In the genomic region with DNA sequence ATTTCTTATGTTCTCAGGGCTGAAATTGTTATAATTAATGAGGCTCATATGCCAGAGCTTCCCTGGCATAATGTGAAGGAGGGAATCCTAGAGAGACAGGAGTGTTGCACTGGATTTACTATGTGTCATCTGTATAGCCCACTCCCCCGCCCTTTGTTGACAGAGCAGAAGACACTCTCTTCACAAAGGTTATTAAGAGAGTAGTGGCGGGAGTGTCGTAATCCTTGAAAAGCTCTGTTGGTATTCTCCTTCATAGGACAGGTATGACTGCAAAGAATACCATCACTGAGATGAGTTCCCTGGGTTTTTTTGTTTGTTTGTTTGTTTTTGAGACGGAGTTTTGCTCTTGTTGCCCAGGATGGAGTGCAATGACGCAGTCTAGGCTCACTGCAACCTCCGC, we compare ENCODE assay signal across 1 cellular context.
TF ChIP-seq lines count a peak whose summit lies in the region.

No MANE protein-coding gene starts in this region.

TF ChIP-seq in HepG2, 621 proteins besides CTCF, POLR2A, EP300 and RAD21 (continues in another document):
- TF ChIP-seq, protein P1, sequence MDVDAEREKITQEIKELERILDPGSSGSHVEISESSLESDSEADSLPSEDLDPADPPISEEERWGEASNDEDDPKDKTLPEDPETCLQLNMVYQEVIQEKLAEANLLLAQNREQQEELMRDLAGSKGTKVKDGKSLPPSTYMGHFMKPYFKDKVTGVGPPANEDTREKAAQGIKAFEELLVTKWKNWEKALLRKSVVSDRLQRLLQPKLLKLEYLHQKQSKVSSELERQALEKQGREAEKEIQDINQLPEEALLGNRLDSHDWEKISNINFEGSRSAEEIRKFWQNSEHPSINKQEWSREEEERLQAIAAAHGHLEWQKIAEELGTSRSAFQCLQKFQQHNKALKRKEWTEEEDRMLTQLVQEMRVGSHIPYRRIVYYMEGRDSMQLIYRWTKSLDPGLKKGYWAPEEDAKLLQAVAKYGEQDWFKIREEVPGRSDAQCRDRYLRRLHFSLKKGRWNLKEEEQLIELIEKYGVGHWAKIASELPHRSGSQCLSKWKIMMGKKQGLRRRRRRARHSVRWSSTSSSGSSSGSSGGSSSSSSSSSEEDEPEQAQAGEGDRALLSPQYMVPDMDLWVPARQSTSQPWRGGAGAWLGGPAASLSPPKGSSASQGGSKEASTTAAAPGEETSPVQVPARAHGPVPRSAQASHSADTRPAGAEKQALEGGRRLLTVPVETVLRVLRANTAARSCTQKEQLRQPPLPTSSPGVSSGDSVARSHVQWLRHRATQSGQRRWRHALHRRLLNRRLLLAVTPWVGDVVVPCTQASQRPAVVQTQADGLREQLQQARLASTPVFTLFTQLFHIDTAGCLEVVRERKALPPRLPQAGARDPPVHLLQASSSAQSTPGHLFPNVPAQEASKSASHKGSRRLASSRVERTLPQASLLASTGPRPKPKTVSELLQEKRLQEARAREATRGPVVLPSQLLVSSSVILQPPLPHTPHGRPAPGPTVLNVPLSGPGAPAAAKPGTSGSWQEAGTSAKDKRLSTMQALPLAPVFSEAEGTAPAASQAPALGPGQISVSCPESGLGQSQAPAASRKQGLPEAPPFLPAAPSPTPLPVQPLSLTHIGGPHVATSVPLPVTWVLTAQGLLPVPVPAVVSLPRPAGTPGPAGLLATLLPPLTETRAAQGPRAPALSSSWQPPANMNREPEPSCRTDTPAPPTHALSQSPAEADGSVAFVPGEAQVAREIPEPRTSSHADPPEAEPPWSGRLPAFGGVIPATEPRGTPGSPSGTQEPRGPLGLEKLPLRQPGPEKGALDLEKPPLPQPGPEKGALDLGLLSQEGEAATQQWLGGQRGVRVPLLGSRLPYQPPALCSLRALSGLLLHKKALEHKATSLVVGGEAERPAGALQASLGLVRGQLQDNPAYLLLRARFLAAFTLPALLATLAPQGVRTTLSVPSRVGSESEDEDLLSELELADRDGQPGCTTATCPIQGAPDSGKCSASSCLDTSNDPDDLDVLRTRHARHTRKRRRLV (CRISPR knock-in tag; IDR thresholded peaks at IDR 0.05), result no peak
- TF ChIP-seq THYN1 (CRISPR knock-in tag; IDR thresholded peaks at IDR 0.05; ENCODE audit: borderline replicate concordance, low read depth), result no peak
- TF ChIP-seq FOXP1 (IDR thresholded peaks at IDR 0.05), result no peak
- TF ChIP-seq FOXP1 (CRISPR knock-in tag; IDR thresholded peaks at IDR 0.05), result peak; percentile 58
- no peak for TF ChIP-seq TFDP2 (CRISPR knock-in tag; IDR thresholded peaks at IDR 0.05)
- TF ChIP-seq RXRB (CRISPR knock-in tag; IDR thresholded peaks at IDR 0.05; ENCODE audit: borderline replicate concordance), result 0 out of 2 replicates have a peak, but pooled peaks have one; percentile 22
- TF ChIP-seq, protein P2, sequence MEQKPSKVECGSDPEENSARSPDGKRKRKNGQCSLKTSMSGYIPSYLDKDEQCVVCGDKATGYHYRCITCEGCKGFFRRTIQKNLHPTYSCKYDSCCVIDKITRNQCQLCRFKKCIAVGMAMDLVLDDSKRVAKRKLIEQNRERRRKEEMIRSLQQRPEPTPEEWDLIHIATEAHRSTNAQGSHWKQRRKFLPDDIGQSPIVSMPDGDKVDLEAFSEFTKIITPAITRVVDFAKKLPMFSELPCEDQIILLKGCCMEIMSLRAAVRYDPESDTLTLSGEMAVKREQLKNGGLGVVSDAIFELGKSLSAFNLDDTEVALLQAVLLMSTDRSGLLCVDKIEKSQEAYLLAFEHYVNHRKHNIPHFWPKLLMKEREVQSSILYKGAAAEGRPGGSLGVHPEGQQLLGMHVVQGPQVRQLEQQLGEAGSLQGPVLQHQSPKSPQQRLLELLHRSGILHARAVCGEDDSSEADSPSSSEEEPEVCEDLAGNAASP (CRISPR knock-in tag; IDR thresholded peaks at IDR 0.05; ENCODE audit: borderline replicate concordance), result no peak
- no peak for TF ChIP-seq NFATC3 (CRISPR knock-in tag; IDR thresholded peaks at IDR 0.05)
- no peak for TF ChIP-seq ZNF333 (CRISPR knock-in tag; IDR thresholded peaks at IDR 0.05; ENCODE audit: borderline replicate concordance)
- peak; percentile 68; the same call in 1 of the 2 replicates for TF ChIP-seq CEBPB (IDR thresholded peaks at IDR 0.05; ENCODE audit: borderline replicate concordance, low read depth, low read length)
- TF ChIP-seq ZFP91 (CRISPR knock-in tag; IDR thresholded peaks at IDR 0.05; ENCODE audit: borderline replicate concordance), result no peak
- no peak for TF ChIP-seq KLF6 (CRISPR knock-in tag; IDR thresholded peaks at IDR 0.05)
- no peak for TF ChIP-seq TCF12 (IDR thresholded peaks at IDR 0.05)
- no peak for TF ChIP-seq TCF12 (CRISPR knock-in tag; IDR thresholded peaks at IDR 0.05)
- no peak for TF ChIP-seq NFE2 (CRISPR knock-in tag; IDR thresholded peaks at IDR 0.05)
- TF ChIP-seq, protein P3, sequence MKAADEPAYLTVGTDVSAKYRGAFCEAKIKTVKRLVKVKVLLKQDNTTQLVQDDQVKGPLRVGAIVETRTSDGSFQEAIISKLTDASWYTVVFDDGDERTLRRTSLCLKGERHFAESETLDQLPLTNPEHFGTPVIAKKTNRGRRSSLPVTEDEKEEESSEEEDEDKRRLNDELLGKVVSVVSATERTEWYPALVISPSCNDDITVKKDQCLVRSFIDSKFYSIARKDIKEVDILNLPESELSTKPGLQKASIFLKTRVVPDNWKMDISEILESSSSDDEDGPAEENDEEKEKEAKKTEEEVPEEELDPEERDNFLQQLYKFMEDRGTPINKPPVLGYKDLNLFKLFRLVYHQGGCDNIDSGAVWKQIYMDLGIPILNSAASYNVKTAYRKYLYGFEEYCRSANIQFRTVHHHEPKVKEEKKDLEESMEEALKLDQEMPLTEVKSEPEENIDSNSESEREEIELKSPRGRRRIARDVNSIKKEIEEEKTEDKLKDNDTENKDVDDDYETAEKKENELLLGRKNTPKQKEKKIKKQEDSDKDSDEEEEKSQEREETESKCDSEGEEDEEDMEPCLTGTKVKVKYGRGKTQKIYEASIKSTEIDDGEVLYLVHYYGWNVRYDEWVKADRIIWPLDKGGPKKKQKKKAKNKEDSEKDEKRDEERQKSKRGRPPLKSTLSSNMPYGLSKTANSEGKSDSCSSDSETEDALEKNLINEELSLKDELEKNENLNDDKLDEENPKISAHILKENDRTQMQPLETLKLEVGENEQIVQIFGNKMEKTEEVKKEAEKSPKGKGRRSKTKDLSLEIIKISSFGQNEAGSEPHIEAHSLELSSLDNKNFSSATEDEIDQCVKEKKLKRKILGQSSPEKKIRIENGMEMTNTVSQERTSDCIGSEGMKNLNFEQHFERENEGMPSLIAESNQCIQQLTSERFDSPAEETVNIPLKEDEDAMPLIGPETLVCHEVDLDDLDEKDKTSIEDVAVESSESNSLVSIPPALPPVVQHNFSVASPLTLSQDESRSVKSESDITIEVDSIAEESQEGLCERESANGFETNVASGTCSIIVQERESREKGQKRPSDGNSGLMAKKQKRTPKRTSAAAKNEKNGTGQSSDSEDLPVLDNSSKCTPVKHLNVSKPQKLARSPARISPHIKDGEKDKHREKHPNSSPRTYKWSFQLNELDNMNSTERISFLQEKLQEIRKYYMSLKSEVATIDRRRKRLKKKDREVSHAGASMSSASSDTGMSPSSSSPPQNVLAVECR (CRISPR knock-in tag; IDR thresholded peaks at IDR 0.05; ENCODE audit: borderline replicate concordance), result peak; percentile 17; the same call in 1 of the 2 replicates
- TF ChIP-seq BCL6 (CRISPR knock-in tag; IDR thresholded peaks at IDR 0.05), result peak; percentile 71
- no peak for TF ChIP-seq PRPF4 (IDR thresholded peaks at IDR 0.05; ENCODE audit: low read depth, low read length, poor library complexity, severe bottlenecking)
- TF ChIP-seq ZNF230 (CRISPR knock-in tag; IDR thresholded peaks at IDR 0.05), result no peak
- no peak for TF ChIP-seq ZNF629 (CRISPR knock-in tag; conservative IDR thresholded peaks at IDR 0.05)
- TF ChIP-seq ZHX1 (CRISPR knock-in tag; IDR thresholded peaks at IDR 0.05; ENCODE audit: low read depth), result no peak
- TF ChIP-seq FOSL2 (CRISPR knock-in tag; IDR thresholded peaks at IDR 0.05), result peak; percentile 43; the same call in 1 of the 2 replicates
- no peak for TF ChIP-seq CAMTA2 (CRISPR knock-in tag; IDR thresholded peaks at IDR 0.05; ENCODE audit: borderline replicate concordance)
- no peak for TF ChIP-seq ERF (CRISPR knock-in tag; IDR thresholded peaks at IDR 0.05)
- no peak for TF ChIP-seq AGO2 (optimal IDR thresholded peaks at IDR 0.05; ENCODE audit: low read depth, low read length)
- TF ChIP-seq DPF2 (CRISPR knock-in tag; IDR thresholded peaks at IDR 0.05; ENCODE audit: borderline replicate concordance, low read depth), result no peak
- TF ChIP-seq HNRNPUL1 (IDR thresholded peaks at IDR 0.05; ENCODE audit: low read depth, low read length), result no peak
- TF ChIP-seq FOXA1 (IDR thresholded peaks at IDR 0.05), result no peak
- peak; percentile 77 for TF ChIP-seq FOXA1 (CRISPR knock-in tag; IDR thresholded peaks at IDR 0.05)
- no peak for TF ChIP-seq ZNF615 (CRISPR knock-in tag; IDR thresholded peaks at IDR 0.05; ENCODE audit: borderline replicate concordance)
- TF ChIP-seq ZXDC (CRISPR knock-in tag; IDR thresholded peaks at IDR 0.05), result no peak
- TF ChIP-seq ZNF564 (CRISPR knock-in tag; IDR thresholded peaks at IDR 0.05), result no peak
- TF ChIP-seq CREB1 (IDR thresholded peaks at IDR 0.05), result 0 out of 2 replicates have a peak, but pooled peaks have one; percentile 3
- TF ChIP-seq CREB1 (CRISPR knock-in tag; IDR thresholded peaks at IDR 0.05), result no peak
- TF ChIP-seq, protein P4, sequence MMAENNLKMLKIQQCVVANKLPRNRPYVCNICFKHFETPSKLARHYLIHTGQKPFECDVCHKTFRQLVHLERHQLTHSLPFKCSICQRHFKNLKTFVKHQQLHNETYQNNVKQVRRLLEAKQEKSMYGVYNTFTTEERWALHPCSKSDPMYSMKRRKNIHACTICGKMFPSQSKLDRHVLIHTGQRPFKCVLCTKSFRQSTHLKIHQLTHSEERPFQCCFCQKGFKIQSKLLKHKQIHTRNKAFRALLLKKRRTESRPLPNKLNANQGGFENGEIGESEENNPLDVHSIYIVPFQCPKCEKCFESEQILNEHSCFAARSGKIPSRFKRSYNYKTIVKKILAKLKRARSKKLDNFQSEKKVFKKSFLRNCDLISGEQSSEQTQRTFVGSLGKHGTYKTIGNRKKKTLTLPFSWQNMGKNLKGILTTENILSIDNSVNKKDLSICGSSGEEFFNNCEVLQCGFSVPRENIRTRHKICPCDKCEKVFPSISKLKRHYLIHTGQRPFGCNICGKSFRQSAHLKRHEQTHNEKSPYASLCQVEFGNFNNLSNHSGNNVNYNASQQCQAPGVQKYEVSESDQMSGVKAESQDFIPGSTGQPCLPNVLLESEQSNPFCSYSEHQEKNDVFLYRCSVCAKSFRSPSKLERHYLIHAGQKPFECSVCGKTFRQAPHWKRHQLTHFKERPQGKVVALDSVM (CRISPR knock-in tag; IDR thresholded peaks at IDR 0.05), result peak; percentile 18; the same call in 1 of the 2 replicates
- no peak for TF ChIP-seq MYNN (CRISPR knock-in tag; IDR thresholded peaks at IDR 0.05; ENCODE audit: low read depth)
